8 cellular contexts compared by ENCODE assay signal in genomic region chr10:73647211-73647874, GRCh38. TPM values are rescaled to one million over a fixed set of nuclear protein-coding genes. Genes with fewer than 3 reads are reported as not detected.
DNase-seq lines count a peak whose midpoint lies in the region; ATAC-seq and TF ChIP-seq lines count a peak whose summit lies in the region.

No MANE protein-coding gene starts in this region.

- H3K4me1 Mint-ChIP-seq in nephron progenitor cell, result peaks cover 41% of the 10 kb centered on the region

- H3K27me3 Mint-ChIP-seq in nephron progenitor cell (ENCODE audit: low read depth, poor library complexity), result peaks cover 9% of the 10 kb centered on the region

- H3K9me3 Mint-ChIP-seq in nephron progenitor cell, result no peaks in the 10 kb centered on the region

- no peak for TF ChIP-seq POLR2A in vagina (IDR thresholded peaks at IDR 0.05)

- DNase-seq in ACHN (peak; percentile 49), HFF-Myc (ENCODE audit: extremely low read depth, low read depth) (no peak), fibroblast of villous mesenchyme (ENCODE audit: low read depth) (peak; percentile 28), nephron progenitor cell (peak; percentile 67), vagina (ENCODE audit: extremely low spot score in 2 of 2) (no peak), GF-D8 (lab: John Stamatoyannopoulos, UW) (no peak)
- DNase-seq in activated T-cell treated with anti-CD3 and anti-CD28 coated beads, Interleukin-2, amount 50 U/mL, for 48 hours, result peak; percentile 59 to 62

- in situ Hi-C loops in ACHN (cut with HindIII; ENCODE audit: low pct_ligation_motif_present, low pct_unique_long_range_greater_than_20kb, low sequenced_read_pairs), result no loop called here

- H3K4me3 Mint-ChIP-seq in nephron progenitor cell, result peak overlapping the region; percentile 68

- H3K4me1 ChIP-seq in vagina, result peaks cover 19% of the 10 kb centered on the region

- no peaks in the 10 kb centered on the region for H3K36me3 Mint-ChIP-seq in nephron progenitor cell (ENCODE audit: low read depth)

- H3K4me3 ChIP-seq in HFF-Myc (replicated peaks; ENCODE audit: low read depth, low read length) (peak overlapping the region; percentile 49), fibroblast of villous mesenchyme (ENCODE audit: low read depth, low read length) (peak overlapping the region; percentile 61), vagina (peak overlapping the region; percentile 56 to 74)

- no peaks in the 10 kb centered on the region for H3K27me3 ChIP-seq in vagina

- no peak overlapping the region for H3K27ac Mint-ChIP-seq in nephron progenitor cell

- intact Hi-C loops in vagina (cut with DNase I), result no loop called here

- H3K9me3 ChIP-seq in vagina, result no peaks in the 10 kb centered on the region

- H3K36me3 ChIP-seq in vagina, result no peaks in the 10 kb centered on the region

- ATAC-seq in GM18867 (IDR thresholded peaks at IDR 0.05; ENCODE audit: unreplicated experiment), result no peak

- TF ChIP-seq CTCF in HFF-Myc (IDR thresholded peaks at IDR 0.05; ENCODE audit: low read depth, low read length, missing control alignments), result no peak
- TF ChIP-seq CTCF in fibroblast of villous mesenchyme (IDR thresholded peaks at IDR 0.05; ENCODE audit: insufficient read depth, low read depth, low read length), result no peak
- TF ChIP-seq CTCF in nephron progenitor cell (IDR thresholded peaks at IDR 0.05), result no peak
- no peak for TF ChIP-seq CTCF in vagina (IDR thresholded peaks at IDR 0.05)

- H3K27ac ChIP-seq in vagina, result peak overlapping the region; percentile 27

RNA-seq across cellular contexts. Expression of gene MYOZ1, which starts 6.1 kb away (rescaled TPM):
- total RNA-seq in fibroblast of villous mesenchyme, result 0.32 and 0.43 TPM in 2 replicates
- total RNA-seq in vagina, result not detected

RNA-seq across cellular contexts. Expression of gene SYNPO2L, which starts 8.5 kb away (rescaled TPM):
- total RNA-seq in fibroblast of villous mesenchyme, result 0.43 and 0.64 TPM in 2 replicates
- 0.49 TPM for total RNA-seq in vagina

RNA-seq across cellular contexts. Expression of gene AGAP5, which starts 50.6 kb away (rescaled TPM):
- 3.0 and 3.9 TPM in 2 replicates for total RNA-seq in fibroblast of villous mesenchyme
- total RNA-seq in vagina, result 5.4 TPM

RNA-seq across cellular contexts. Expression of gene USP54, which starts 56.2 kb away (rescaled TPM):
- total RNA-seq in fibroblast of villous mesenchyme (13.5 and 14.2 TPM in 2 replicates), vagina (27.7 TPM)

Comparison
In these comparisons a context has a peak if more than half of its experiments do, and no peak if none do; other contexts are left out.
1. DNase-seq: peak in ACHN (single experiment), activated T-cell treated with anti-CD3 and anti-CD28 coated beads, Interleukin-2, amount 50 U/mL, for 48 hours (2 of 2), fibroblast of villous mesenchyme (single experiment) and nephron progenitor cell (single experiment); none in HFF-Myc (single experiment), vagina (0 of 2) and GF-D8 (single experiment).
2. Peak in every context shown above with its lines, with median percentiles within 50 percentile points of each other: H3K4me3 ChIP-seq.